ENCODE assay signal across 28 cellular contexts in genomic region chr12:93901739-93902138, GRCh38.
"Had no signal": no experiment of that assay in that cellular context is flagged by ENCODE, and none has a peak within 500 bp of the region (broad histone marks: within the 10 kb centered on the region; RNA-seq: fewer than 3 reads in every experiment).

No MANE protein-coding gene starts in this region.

- H3K9me3 ChIP-seq: colonic mucosa had no signal

- H3K27me3 ChIP-seq: ascending aorta, breast epithelium, cardiac muscle cell, colonic mucosa, esophagus squamous epithelium, gastroesophageal sphincter had no signal

- ATAC-seq: activated naive CD4-positive, alpha-beta T cell treated with anti-CD3 and anti-CD28 coated beads, Interleukin-2, amount 50 U/mL, for 72 hours; activated T-cell treated with anti-CD3 and anti-CD28 coated beads, Interleukin-2, amount 50 U/mL, for 72 hours; gastroesophageal sphincter; WTC11 had no signal

- DNase-seq: activated CD4-positive, alpha-beta memory T cell treated with anti-CD3 and anti-CD28 coated beads, Interleukin-2, amount 10 ng/mL, durations not matched to agents 7 days and 5 days; activated CD4-positive, alpha-beta T cell treated with anti-CD3 and anti-CD28 coated beads for 1 hour; activated CD4-positive, alpha-beta T cell treated with anti-CD3 and anti-CD28 coated beads for 4 hours; activated CD4-positive, alpha-beta T cell treated with anti-CD3 and anti-CD28 coated beads, Interleukin-2, amount 10 ng/mL, durations not matched to agents 7 days and 5 days; activated CD4-positive, alpha-beta T cell treated with anti-CD3 and anti-CD28 coated beads, Interleukin-2, amount 50 U/mL, for 4 hours; activated CD8-positive, alpha-beta memory T cell treated with anti-CD3 and anti-CD28 coated beads, Interleukin-2, amount 50 U/mL, for 48 hours; activated gamma-delta T cell; activated naive CD4-positive, alpha-beta T cell; activated naive CD4-positive, alpha-beta T cell treated with anti-CD3 and anti-CD28 coated beads, Interleukin-2, amount 10 ng/mL, durations not matched to agents 7 days and 5 days; activated naive CD8-positive, alpha-beta T cell treated with anti-CD3 and anti-CD28 coated beads, Interleukin-2, amount 10 ng/mL, durations not matched to agents 7 days and 5 days; activated T-cell treated with anti-CD3 and anti-CD28 coated beads for 4 hours; activated T-cell treated with anti-CD3 and anti-CD28 coated beads, Interleukin-2, amount 50 U/mL, for 24 hours; activated T-cell treated with anti-CD3 and anti-CD28 coated beads, Interleukin-2, amount 50 U/mL, for 72 hours; central memory CD4-positive, alpha-beta T cell; cerebellar nuclear complex; effector CD8-positive, alpha-beta T cell; esophagus squamous epithelium; foreskin melanocyte; T-helper 2 cell had no signal

- H3K4me1 ChIP-seq: ascending aorta, breast epithelium, esophagus squamous epithelium, gastroesophageal sphincter had no signal

- H3K4me3 ChIP-seq: ascending aorta, breast epithelium, cardiac muscle cell, colonic mucosa, esophagus squamous epithelium, gastroesophageal sphincter had no signal

- H3K36me3 ChIP-seq: ascending aorta, breast epithelium, cardiac muscle cell, colonic mucosa, esophagus squamous epithelium, gastroesophageal sphincter had no signal

- H3K27ac ChIP-seq: ascending aorta, breast epithelium, cardiac muscle cell, epithelial cell of prostate, esophagus squamous epithelium, gastroesophageal sphincter, VCaP had no signal
